Comparison of ENCODE assay signal across 1 cellular context in the genomic region with DNA sequence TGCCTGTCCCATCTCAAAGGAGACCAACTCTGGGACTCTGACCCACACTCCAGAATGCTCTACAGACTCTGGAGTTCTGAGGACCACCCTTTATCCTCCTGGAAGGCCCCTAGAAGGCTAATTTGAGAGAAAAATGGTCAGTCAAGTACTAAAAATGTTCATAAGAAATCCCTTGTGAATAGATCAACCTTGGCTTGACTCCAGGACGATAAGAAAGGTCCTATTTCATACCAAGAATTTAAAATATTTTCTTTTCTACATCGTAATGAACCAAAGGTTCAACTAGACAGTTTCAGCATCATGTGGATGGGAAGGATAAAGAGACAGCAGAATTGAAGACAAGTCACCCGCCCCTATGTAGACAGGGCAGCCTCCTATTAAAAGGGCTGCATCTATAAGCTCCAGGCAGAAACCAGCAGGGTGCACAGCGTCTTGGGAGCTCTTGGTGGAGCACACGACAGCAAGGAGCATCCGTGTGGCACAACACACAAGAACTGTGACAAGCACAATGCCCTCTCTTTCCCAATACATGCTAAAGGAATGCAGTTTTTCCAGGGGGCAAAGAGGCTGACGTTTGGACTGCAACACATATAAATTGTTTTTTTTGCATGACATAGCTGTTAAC.
TF ChIP-seq lines count a peak whose summit lies in the region.

No MANE protein-coding gene starts in this region.

TF ChIP-seq in IMR-90, 13 proteins besides CTCF, POLR2A, EP300 and RAD21 (continued from another document):
- no peak for TF ChIP-seq USF2 (IDR thresholded peaks at IDR 0.05; ENCODE audit: low read depth, low read length)
- no peak for TF ChIP-seq MXI1 (IDR thresholded peaks at IDR 0.05; ENCODE audit: borderline replicate concordance, low read depth, low read length)
- TF ChIP-seq CEBPB (IDR thresholded peaks at IDR 0.05; ENCODE audit: low read depth, low read length) = no peak
- TF ChIP-seq MAFK (IDR thresholded peaks at IDR 0.05; ENCODE audit: low read depth, low read length) = no peak
- TF ChIP-seq CHD1 (IDR thresholded peaks at IDR 0.05; ENCODE audit: low read depth, low read length) = no peak
- TF ChIP-seq MAZ (IDR thresholded peaks at IDR 0.05; ENCODE audit: borderline replicate concordance, low read depth, low read length) = no peak
- TF ChIP-seq FOS (IDR thresholded peaks at IDR 0.05; ENCODE audit: low read depth, low read length) = no peak
- TF ChIP-seq BHLHE40 (IDR thresholded peaks at IDR 0.05; ENCODE audit: low read depth, low read length) = no peak
- TF ChIP-seq RCOR1 (IDR thresholded peaks at IDR 0.05; ENCODE audit: insufficient replicate concordance, low read length) = no peak
- no peak for TF ChIP-seq SMC3 (IDR thresholded peaks at IDR 0.05; ENCODE audit: low read depth, low read length)
